In genomic region chr1:27603962-27604578, GRCh38 we compare ENCODE assay signal across 1 cellular context.
TF ChIP-seq lines count a peak whose summit lies in the region.

TSS of gene AHDC1 (minus strand) at chr1:27604144. CDS start at chr1:27552115, 52,029 bp downstream.

TF ChIP-seq in HepG2, 621 proteins besides CTCF, POLR2A, EP300 and RAD21 (continued from another document and continues in another):
- TF ChIP-seq NONO (IDR thresholded peaks at IDR 0.05) (no peak), NONO (CRISPR knock-in tag; conservative IDR thresholded peaks at IDR 0.05) (peak; percentile 55), GATAD1 (CRISPR knock-in tag; IDR thresholded peaks at IDR 0.05) (peak; percentile 47), USF2 (IDR thresholded peaks at IDR 0.05; ENCODE audit: low read depth, low read length) (no peak), USF2 (CRISPR knock-in tag; IDR thresholded peaks at IDR 0.05; ENCODE audit: borderline replicate concordance) (no peak), ZNF883 (CRISPR knock-in tag; IDR thresholded peaks at IDR 0.05; ENCODE audit: not compliant biosample characterization) (no peak), ZNF598 (CRISPR knock-in tag; IDR thresholded peaks at IDR 0.05; ENCODE audit: borderline replicate concordance) (no peak), ARNT2 (CRISPR knock-in tag; IDR thresholded peaks at IDR 0.05; ENCODE audit: low read depth) (no peak), MAZ (IDR thresholded peaks at IDR 0.05; ENCODE audit: borderline replicate concordance, low read depth, low read length) (peak; percentile 9; the same call in 1 of the 2 replicates), MAZ (CRISPR knock-in tag; IDR thresholded peaks at IDR 0.05; ENCODE audit: low read depth) (peak; percentile 69; the same call in 1 of the 2 replicates), CENPBD1 (CRISPR knock-in tag; IDR thresholded peaks at IDR 0.05; ENCODE audit: borderline replicate concordance, low read depth) (no peak), IKZF5 (CRISPR knock-in tag; IDR thresholded peaks at IDR 0.05) (no peak), ZNF562 (CRISPR knock-in tag; IDR thresholded peaks at IDR 0.05; ENCODE audit: borderline replicate concordance) (no peak), ZBTB46 (CRISPR knock-in tag; IDR thresholded peaks at IDR 0.05; ENCODE audit: borderline replicate concordance) (no peak), ZNF468 (CRISPR knock-in tag; IDR thresholded peaks at IDR 0.05) (no peak), ZNF761 (CRISPR knock-in tag; conservative IDR thresholded peaks at IDR 0.05) (no peak), ARID2 (CRISPR knock-in tag; IDR thresholded peaks at IDR 0.05; ENCODE audit: borderline replicate concordance) (no peak), RFX1 (IDR thresholded peaks at IDR 0.05) (no peak), ZSCAN25 (CRISPR knock-in tag; IDR thresholded peaks at IDR 0.05) (peak; percentile 43; the same call in 1 of the 2 replicates), RARG (CRISPR knock-in tag; IDR thresholded peaks at IDR 0.05; ENCODE audit: low read depth) (no peak), ARID5B (CRISPR knock-in tag; IDR thresholded peaks at IDR 0.05) (0 out of 2 replicates have a peak, but pooled peaks have one; percentile 16), MYC (CRISPR knock-in tag; IDR thresholded peaks at IDR 0.05; ENCODE audit: borderline replicate concordance) (peak; percentile 39; the same call in 1 of the 2 replicates), BCL6 (CRISPR knock-in tag; IDR thresholded peaks at IDR 0.05) (peak; percentile 41; the same call in 1 of the 2 replicates), ATF7 (IDR thresholded peaks at IDR 0.05) (no peak), ATF7 (CRISPR knock-in tag; IDR thresholded peaks at IDR 0.05) (no peak), ZNF33A (CRISPR knock-in tag; IDR thresholded peaks at IDR 0.05; ENCODE audit: borderline replicate concordance) (no peak), KLF9 (CRISPR knock-in tag; IDR thresholded peaks at IDR 0.05; ENCODE audit: low read depth) (no peak), MXI1 (IDR thresholded peaks at IDR 0.05; ENCODE audit: borderline replicate concordance, low read depth, low read length) (peak; percentile 59; the same call in 1 of the 3 replicates), ZZZ3 (CRISPR knock-in tag; IDR thresholded peaks at IDR 0.05; ENCODE audit: borderline replicate concordance) (no peak), XBP1 (CRISPR knock-in tag; IDR thresholded peaks at IDR 0.05) (no peak), HNF4G (IDR thresholded peaks at IDR 0.05; ENCODE audit: borderline replicate concordance, low read depth, low read length) (peak; percentile 22; the same call in 1 of the 2 replicates), HNF4G (CRISPR knock-in tag; IDR thresholded peaks at IDR 0.05; ENCODE audit: borderline replicate concordance, low read depth) (no peak), FOXP1 (IDR thresholded peaks at IDR 0.05) (no peak), FOXP1 (CRISPR knock-in tag; IDR thresholded peaks at IDR 0.05) (no peak), RFXANK (CRISPR knock-in tag; IDR thresholded peaks at IDR 0.05) (no peak), ZBTB8A (CRISPR knock-in tag; IDR thresholded peaks at IDR 0.05; ENCODE audit: borderline replicate concordance, low read depth) (no peak), KDM4B (CRISPR knock-in tag; IDR thresholded peaks at IDR 0.05) (no peak), RBFOX2 (IDR thresholded peaks at IDR 0.05; ENCODE audit: low read depth, low read length) (peak; percentile 72), ZEB1 (IDR thresholded peaks at IDR 0.05; ENCODE audit: insufficient replicate concordance, low read depth) (no peak), YEATS4 (CRISPR knock-in tag; IDR thresholded peaks at IDR 0.05; ENCODE audit: borderline replicate concordance) (peak; percentile 51; the same call in 1 of the 2 replicates), CERS6 (CRISPR knock-in tag; IDR thresholded peaks at IDR 0.05) (no peak), RFX5 (IDR thresholded peaks at IDR 0.05; ENCODE audit: low read depth, low read length) (no peak), PLSCR1 (CRISPR knock-in tag; IDR thresholded peaks at IDR 0.05; ENCODE audit: borderline replicate concordance) (no peak), SKI (IDR thresholded peaks at IDR 0.05; ENCODE audit: partially characterized antibody) (peak; percentile 78), FOXO1 (CRISPR knock-in tag; IDR thresholded peaks at IDR 0.05) (0 out of 2 replicates have a peak, but pooled peaks have one; percentile 17), KAT8 (CRISPR knock-in tag; IDR thresholded peaks at IDR 0.05) (no peak), SMAD9 (CRISPR knock-in tag; IDR thresholded peaks at IDR 0.05) (no peak), NKX3-1 (CRISPR knock-in tag; IDR thresholded peaks at IDR 0.05) (no peak), ZNF75D (CRISPR knock-in tag; IDR thresholded peaks at IDR 0.05; ENCODE audit: borderline replicate concordance) (no peak), ZNF749 (CRISPR knock-in tag; IDR thresholded peaks at IDR 0.05; ENCODE audit: borderline replicate concordance) (no peak), ZNF44 (CRISPR knock-in tag; IDR thresholded peaks at IDR 0.05) (no peak), JARID2 (CRISPR knock-in tag; IDR thresholded peaks at IDR 0.05; ENCODE audit: insufficient replicate concordance) (no peak), ZFP82 (CRISPR knock-in tag; IDR thresholded peaks at IDR 0.05; ENCODE audit: borderline replicate concordance) (no peak), ZNF619 (CRISPR knock-in tag; IDR thresholded peaks at IDR 0.05) (no peak), ZSCAN22 (CRISPR knock-in tag; IDR thresholded peaks at IDR 0.05) (no peak), ZNF777 (CRISPR knock-in tag; IDR thresholded peaks at IDR 0.05) (peak; percentile 99), KMT2B (CRISPR knock-in tag; IDR thresholded peaks at IDR 0.05) (no peak), NFKBIZ (CRISPR knock-in tag; IDR thresholded peaks at IDR 0.05) (no peak), ZNF329 (CRISPR knock-in tag; IDR thresholded peaks at IDR 0.05; ENCODE audit: low read depth) (peak; percentile 76; the same call in 1 of the 2 replicates), NCOA2 (CRISPR knock-in tag; IDR thresholded peaks at IDR 0.05) (no peak), ZNF530 (CRISPR knock-in tag; IDR thresholded peaks at IDR 0.05; ENCODE audit: low read depth) (no peak), THAP8 (CRISPR knock-in tag; IDR thresholded peaks at IDR 0.05; ENCODE audit: borderline replicate concordance) (no peak), ARNT (IDR thresholded peaks at IDR 0.05) (no peak), TFAP4 (IDR thresholded peaks at IDR 0.05; ENCODE audit: borderline replicate concordance, low read depth) (no peak; the same call in 1 of the 2 replicates)
